8 cellular contexts compared by ENCODE assay signal in genomic region chr7:112789453-112789823, GRCh38. TPM values are rescaled to one million over a fixed set of nuclear protein-coding genes. Genes with fewer than 3 reads are reported as not detected.
DNase-seq lines count a peak whose midpoint lies in the region; ATAC-seq, FAIRE-seq and TF ChIP-seq lines count a peak whose summit lies in the region.

No MANE protein-coding gene starts in this region.

- peaks cover 44% of the 10 kb centered on the region for H3K4me1 Mint-ChIP-seq in activated naive CD4-positive, alpha-beta T cell treated with anti-CD3 and anti-CD28 coated beads, Interleukin-2, amount 50 U/mL, for 24 hours
- H3K4me1 Mint-ChIP-seq in type B pancreatic cell (ENCODE audit: unreplicated experiment), result peaks cover 20% of the 10 kb centered on the region

- TF ChIP-seq RAD21 in HepG2 (CRISPR knock-in tag; IDR thresholded peaks at IDR 0.05), result no peak

- H2AFZ ChIP-seq in HepG2 (ENCODE audit: low read length), result peak overlapping the region; percentile 78

- intact Hi-C loops in adrenal gland (cut with DNase I) (no loop called here), HepG2 (cut with micrococcal nuclease; ENCODE audit: unreplicated experiment) (no loop called here)

- H3K27me3 Mint-ChIP-seq in activated naive CD4-positive, alpha-beta T cell treated with anti-CD3 and anti-CD28 coated beads, Interleukin-2, amount 50 U/mL, for 24 hours, result no peaks in the 10 kb centered on the region
- no peaks in the 10 kb centered on the region for H3K27me3 Mint-ChIP-seq in type B pancreatic cell

- H3K9me3 ChIP-seq in adrenal gland (replicated peaks in 1 of 3) (no peaks in the 10 kb centered on the region), HepG2 (ENCODE audit: low read length) (no peaks in the 10 kb centered on the region)

- CTCF ChIA-PET in HepG2 (lab: Yijun Ruan, JAX; ENCODE audit: low intra/inter-chr PET ratio, low total read pairs), result no interaction called here

- H3K4me3 Mint-ChIP-seq in activated naive CD4-positive, alpha-beta T cell treated with anti-CD3 and anti-CD28 coated beads, Interleukin-2, amount 50 U/mL, for 24 hours, result peak overlapping the region; percentile 100
- H3K4me3 Mint-ChIP-seq in type B pancreatic cell, result peak overlapping the region; percentile 98

- H4K20me1 ChIP-seq in HepG2 (ENCODE audit: insufficient read depth, low read length), result no peaks in the 10 kb centered on the region

- peak overlapping the region; percentile 79 for H3K9ac ChIP-seq in HepG2 (ENCODE audit: insufficient read depth, low read depth, low read length)

- ATAC-seq in HepG2, result no peak

- peak overlapping the region; percentile 88 for H3K4me2 ChIP-seq in HepG2 (ENCODE audit: low read depth, low read length)

- 0 to 4% (median 1%) methylated on average over 2 of the region's 2 CpGs for WGBS in adrenal gland, 4 donors
- WGBS in HepG2 (ENCODE audit: low lambda C conversion rate), result 0% methylated on average over 2 of the region's 2 CpGs

- POLR2A ChIA-PET in HepG2 (lab: Yijun Ruan, JAX), result interaction anchor here (0.8 kb wide), 1 partner anchor 150 kb away, joined by 7 read pairs; a partner anchor contains a TSS

- FAIRE-seq in HepG2 (lab: Jason Lieb, UNC), result no peak

- peaks cover 9% of the 10 kb centered on the region for H3K36me3 Mint-ChIP-seq in activated naive CD4-positive, alpha-beta T cell treated with anti-CD3 and anti-CD28 coated beads, Interleukin-2, amount 50 U/mL, for 24 hours
- H3K36me3 Mint-ChIP-seq in type B pancreatic cell, result peaks cover 24% of the 10 kb centered on the region

- BruUV-seq in HepG2 (replicated peaks; lab: Mats Ljungman, UMichigan), result TSS peak; percentile 63

- in situ Hi-C loops in HepG2 (cut with HindIII; ENCODE audit: extremely low pct_ligation_motif_present, low pct_unique_long_range_greater_than_20kb), result no loop called here

- no peak for TF ChIP-seq POLR2A in adrenal gland (IDR thresholded peaks at IDR 0.05)
- no peak for TF ChIP-seq POLR2A in HepG2 (IDR thresholded peaks at IDR 0.05; ENCODE audit: insufficient read depth in 1 of 2, low read depth in 2 of 2, low read length in 2 of 2)

- no peak for DNase-seq in activated naive CD4-positive, alpha-beta T cell treated with Interleukin-2 at 50 U/mL for 16 hours
- DNase-seq in adrenal gland (no peak), HepG2 (ENCODE audit: low spot score) (no peak), type B pancreatic cell (ENCODE audit: extremely low spot score, unreplicated experiment) (no peak), activated gamma-delta T cell (lab: John Stamatoyannopoulos, UW) (no peak), NCI-H524 treated with DMSO at 0.1 percent for 48 hours (lab: John Stamatoyannopoulos, UW) (no peak)
- no peak for DNase-seq in stimulated activated CD4-positive, alpha-beta T cell treated with anti-CD3 and anti-CD28 coated beads, Interleukin-2, amount 100 ng/mL, for 48 hours

- H3K4me1 ChIP-seq in adrenal gland (replicated peaks in 1 of 2) (peaks cover 8 to 16% of the 10 kb centered on the region in 2 donors), HepG2 (ENCODE audit: insufficient read depth, low read length) (peaks cover 22% of the 10 kb centered on the region)

- no peaks in the 10 kb centered on the region for H3K9me3 Mint-ChIP-seq in activated naive CD4-positive, alpha-beta T cell treated with anti-CD3 and anti-CD28 coated beads, Interleukin-2, amount 50 U/mL, for 24 hours
- no peaks in the 10 kb centered on the region for H3K9me3 Mint-ChIP-seq in type B pancreatic cell

- peak overlapping the region; percentile 94 for H3K27ac Mint-ChIP-seq in activated naive CD4-positive, alpha-beta T cell treated with anti-CD3 and anti-CD28 coated beads, Interleukin-2, amount 50 U/mL, for 24 hours
- H3K27ac Mint-ChIP-seq in type B pancreatic cell, result peak overlapping the region; percentile 87

- H3K36me3 ChIP-seq in adrenal gland (replicated peaks in 1 of 2), result no peaks in the 10 kb centered on the region
- no peaks in the 10 kb centered on the region for H3K36me3 ChIP-seq in HepG2 (replicated peaks in 1 of 2; ENCODE audit: control insufficient read depth in 1 of 2, insufficient read depth in 2 of 2, low read length in 2 of 2)

- H3K27ac ChIP-seq in adrenal gland (peak overlapping the region in 4 of 5 donors; percentile 74 to 93 (median 86)), HepG2 (ENCODE audit: extremely low read length, insufficient read depth, low read length) (peak overlapping the region; percentile 93)

- H3K79me2 ChIP-seq in HepG2 (ENCODE audit: insufficient read depth, low read length), result peaks cover 7% of the 10 kb centered on the region

- no peaks in the 10 kb centered on the region for H3K27me3 ChIP-seq in adrenal gland
- H3K27me3 ChIP-seq in HepG2 (ENCODE audit: control insufficient read depth in 1 of 2, insufficient read depth in 2 of 2, low read length in 2 of 2), result peaks cover 0 to 2% of the 10 kb centered on the region in 2 experiments; a peak in 1 of 5 replicates

- H3K4me3 ChIP-seq in adrenal gland (peak overlapping the region; percentile 57 to 94 (median 85)), HepG2 (replicated peaks in 1 of 3; ENCODE audit: insufficient read depth in 1 of 3, low read depth in 2 of 3, low read length in 3 of 3) (peak overlapping the region; percentile 67 to 78 (median 73))

- no peak for TF ChIP-seq EP300 in HepG2 (IDR thresholded peaks at IDR 0.05; ENCODE audit: low read depth in 2 of 2, low read length in 2 of 2)
- no peak for TF ChIP-seq EP300 in HepG2 (CRISPR knock-in tag; IDR thresholded peaks at IDR 0.05; ENCODE audit: borderline replicate concordance)

- TF ChIP-seq CTCF in adrenal gland (IDR thresholded peaks at IDR 0.05) (no peak), HepG2 (CRISPR knock-in tag; IDR thresholded peaks at IDR 0.05) (no peak), type B pancreatic cell (conservative IDR thresholded peaks at IDR 0.05) (no peak)

TF ChIP-seq in HepG2, 621 proteins besides CTCF, POLR2A, EP300 and RAD21:
- TF ChIP-seq GATAD2A (CRISPR knock-in tag; IDR thresholded peaks at IDR 0.05), result 0 out of 2 replicates have a peak, but pooled peaks have one; percentile 4
- no peak for TF ChIP-seq RORA (CRISPR knock-in tag; IDR thresholded peaks at IDR 0.05)
- TF ChIP-seq, protein P1, sequence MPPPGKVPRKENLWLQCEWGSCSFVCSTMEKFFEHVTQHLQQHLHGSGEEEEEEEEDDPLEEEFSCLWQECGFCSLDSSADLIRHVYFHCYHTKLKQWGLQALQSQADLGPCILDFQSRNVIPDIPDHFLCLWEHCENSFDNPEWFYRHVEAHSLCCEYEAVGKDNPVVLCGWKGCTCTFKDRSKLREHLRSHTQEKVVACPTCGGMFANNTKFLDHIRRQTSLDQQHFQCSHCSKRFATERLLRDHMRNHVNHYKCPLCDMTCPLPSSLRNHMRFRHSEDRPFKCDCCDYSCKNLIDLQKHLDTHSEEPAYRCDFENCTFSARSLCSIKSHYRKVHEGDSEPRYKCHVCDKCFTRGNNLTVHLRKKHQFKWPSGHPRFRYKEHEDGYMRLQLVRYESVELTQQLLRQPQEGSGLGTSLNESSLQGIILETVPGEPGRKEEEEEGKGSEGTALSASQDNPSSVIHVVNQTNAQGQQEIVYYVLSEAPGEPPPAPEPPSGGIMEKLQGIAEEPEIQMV (CRISPR knock-in tag; IDR thresholded peaks at IDR 0.05; ENCODE audit: low read depth), result no peak
TF ChIP-seq in HepG2: peak in this region for 1.

RNA-seq across cellular contexts. Expression of gene TMEM168, which starts 0.8 kb away (rescaled TPM):
- total RNA-seq in adrenal gland (10 to 100 TPM; 11.8 to 29.7 (median 22.8) TPM), HepG2 (2016; rRNA removed; fragmentation: Illumina TruSeq; extraction: Trizol) (5.7 and 8.7 TPM in 2 replicates), type B pancreatic cell (ENCODE audit: low replicate concordance) (24.7 and 25.5 TPM in 2 replicates)
- polyA plus RNA-seq in adrenal gland (10 to 100 TPM in 1 of 3 donors, 1 to 10 TPM in 2; 5.1 to 21.1 (median 9.0) TPM), HepG2 (2011; rRNA removed) (13.8 and 15.7 TPM in 2 replicates)
- 0.51 and 0.53 TPM in 2 replicates for total RNA-seq in HepG2 (2016; cell fraction: cytosol; rRNA removed; fragmentation: Illumina TruSeq; extraction: Trizol; ENCODE audit: low read depth)
- 7.0 and 8.7 TPM in 2 replicates for total RNA-seq in HepG2 (2016; cell fraction: insoluble cytoplasmic fraction; rRNA removed; fragmentation: Illumina TruSeq; extraction: Trizol)
- 2.5 and 3.6 TPM in 2 replicates for total RNA-seq in HepG2 (2016; cell fraction: membrane; rRNA removed; fragmentation: Illumina TruSeq; extraction: Trizol)
- total RNA-seq in HepG2 (2016; cell fraction: nucleus; rRNA removed; fragmentation: Illumina TruSeq; extraction: Trizol), result 13.7 and 16.6 TPM in 2 replicates
- 6.7 and 10.2 TPM in 2 replicates for polyA plus RNA-seq in HepG2 (2011; cell fraction: cytosol; rRNA removed)
- polyA plus RNA-seq in HepG2 (2011; cell fraction: nucleus; rRNA removed), result 12.1 and 12.2 TPM in 2 replicates
- 7.9 and 8.6 TPM in 2 replicates for polyA plus RNA-seq in HepG2 (2012)
- polyA plus RNA-seq in HepG2 (2016; cell fraction: cytosol; fragmentation: Illumina TruSeq; extraction: Trizol; ENCODE audit: low read depth), result 0.45 and 0.51 TPM in 2 replicates
- 4.0 and 5.9 TPM in 2 replicates for polyA plus RNA-seq in HepG2 (2016; cell fraction: insoluble cytoplasmic fraction; fragmentation: Illumina TruSeq; extraction: Trizol; ENCODE audit: low read depth)
- 1.7 and 2.0 TPM in 2 replicates for polyA plus RNA-seq in HepG2 (2016; cell fraction: membrane; fragmentation: Illumina TruSeq; extraction: Trizol; ENCODE audit: low read depth)
- 19.4 TPM in 2 replicates for polyA plus RNA-seq in HepG2 (2016; cell fraction: nucleus; fragmentation: Illumina TruSeq; extraction: Trizol; ENCODE audit: insufficient read depth, low read depth)
- 11.0 and 18.1 TPM in 2 replicates for polyA minus RNA-seq in HepG2 (2011; rRNA and poly(A)+ RNA removed; ENCODE audit: low replicate concordance)
- polyA minus RNA-seq in HepG2 (2011; cell fraction: cytosol; rRNA and poly(A)+ RNA removed), result 12.2 and 13.3 TPM in 2 replicates
- 18.5 and 19.9 TPM in 2 replicates for polyA minus RNA-seq in HepG2 (2011; cell fraction: nucleus; rRNA and poly(A)+ RNA removed)
